Comparison of ENCODE assay signal across 23 cellular contexts in genomic region chr9:87283585-87283984, GRCh38.
DNase-seq lines count a peak whose midpoint lies in the region; ATAC-seq, FAIRE-seq and TF ChIP-seq lines count a peak whose summit lies in the region.
"Had no signal": no experiment of that assay in that cellular context is flagged by ENCODE, and none has a peak within 500 bp of the region (broad histone marks: within the 10 kb centered on the region; RNA-seq: fewer than 3 reads in every experiment).

No MANE protein-coding gene starts in this region.

- H3K4me3 ChIP-seq in IMR-90 (ENCODE audit: insufficient read depth, low read depth, low read length): no peak overlapping the region
- H3K4me3 ChIP-seq in mesenchymal stem cell (ENCODE audit: insufficient read depth in 1 of 2, low read depth in 1 of 2, low read length in 2 of 2): no peak overlapping the region
- no peak overlapping the region for H3K4me3 ChIP-seq in pancreas
- no peak overlapping the region for H3K4me3 ChIP-seq in foreskin fibroblast (ENCODE audit: low read depth in 1 of 2, low read length in 2 of 2)
- H3K4me3 ChIP-seq: A549; BLaER1 treated with 17β-estradiol and CSF1 and Interleukin-3, amounts not matched to agents 10 nM and 100 nM had no signal

- H3K27ac ChIP-seq in IMR-90 (ENCODE audit: insufficient read depth, low read length): no peak overlapping the region
- no peak overlapping the region for H3K27ac ChIP-seq in mesenchymal stem cell (ENCODE audit: low read length, poor library complexity, severe bottlenecking)
- no peak overlapping the region for H3K27ac ChIP-seq in pancreas
- H3K27ac ChIP-seq: 22Rv1; A549; BLaER1 treated with 17β-estradiol and CSF1 and Interleukin-3, amounts not matched to agents 10 nM and 100 nM; C4-2B had no signal

- H3K14ac ChIP-seq in IMR-90 (replicated peaks; ENCODE audit: low read depth, low read length): peak overlapping the region; percentile 44; the same call in 1 of the 2 replicates
- H3K14ac ChIP-seq in mesenchymal stem cell (ENCODE audit: low read length in 2 of 2): no peak overlapping the region

- TF ChIP-seq CTCF in IMR-90 (conservative IDR thresholded peaks at IDR 0.05; ENCODE audit: low read depth, low read length) (no peak), nephron (IDR thresholded peaks at IDR 0.05; ENCODE audit: unreplicated experiment in 3 of 3) (no peak), pancreas (IDR thresholded peaks at IDR 0.05) (no peak), foreskin fibroblast (IDR thresholded peaks at IDR 0.05; ENCODE audit: low read depth, low read length) (no peak)

- H3K4ac ChIP-seq in IMR-90 (ENCODE audit: low read depth, low read length): peak overlapping the region; percentile 39; the same call in 1 of the 2 replicates
- H3K4ac ChIP-seq in mesenchymal stem cell (ENCODE audit: low read depth in 1 of 2, low read length in 2 of 2): no peak overlapping the region

- H4K91ac ChIP-seq in IMR-90 (ENCODE audit: insufficient read depth, low read depth, low read length) (peak overlapping the region; percentile 37), mesenchymal stem cell (ENCODE audit: low read length) (no peak overlapping the region)

- TF ChIP-seq POLR2A in IMR-90 (IDR thresholded peaks at IDR 0.05; ENCODE audit: low read depth, low read length): no peak

- H2BK20ac ChIP-seq in IMR-90 (ENCODE audit: low read depth, low read length): peak overlapping the region; percentile 82

- H2BK120ac ChIP-seq in IMR-90 (ENCODE audit: low read depth, low read length) (peak overlapping the region; percentile 68), mesenchymal stem cell (ENCODE audit: low read depth, low read length) (no peak overlapping the region)

- H3K9me1 ChIP-seq in IMR-90 (ENCODE audit: insufficient read depth, low read length): peaks cover 11% of the 10 kb centered on the region

- H2BK15ac ChIP-seq in IMR-90 (ENCODE audit: low read depth, low read length): no peak overlapping the region; the same call in 2 of the 3 replicates
- H2BK15ac ChIP-seq in mesenchymal stem cell (ENCODE audit: low read depth, poor library complexity, severe bottlenecking): no peak overlapping the region

- peaks cover 2% of the 10 kb centered on the region for H3K9me3 ChIP-seq in IMR-90 (ENCODE audit: control insufficient read depth, insufficient read depth, low read length)
- no peaks in the 10 kb centered on the region for H3K9me3 ChIP-seq in mesenchymal stem cell (ENCODE audit: control insufficient read depth, low read length)
- H3K9me3 ChIP-seq in pancreas: no peaks in the 10 kb centered on the region
- H3K9me3 ChIP-seq: A549; BLaER1 treated with 17β-estradiol and CSF1 and Interleukin-3, amounts not matched to agents 10 nM and 100 nM; Caco-2 had no signal

- H3K18ac ChIP-seq in IMR-90 (ENCODE audit: low read depth, low read length) (peak overlapping the region; percentile 40; the same call in 1 of the 2 replicates), mesenchymal stem cell (ENCODE audit: low read depth in 1 of 2, low read length in 2 of 2) (no peak overlapping the region)

- H2AK5ac ChIP-seq in IMR-90 (ENCODE audit: low read depth, low read length) (peak overlapping the region; percentile 52; the same call in 1 of the 2 replicates), mesenchymal stem cell (ENCODE audit: low read length, severe bottlenecking) (no peak overlapping the region)

- H4K20me1 ChIP-seq in IMR-90 (ENCODE audit: insufficient read depth, low read length): no peaks in the 10 kb centered on the region
- H4K20me1 ChIP-seq: BLaER1 treated with 17β-estradiol and CSF1 and Interleukin-3, amounts not matched to agents 10 nM and 100 nM had no signal

- peaks cover 3% of the 10 kb centered on the region for H3K27me3 Mint-ChIP-seq in nephron (ENCODE audit: low read depth)
- peaks cover 40% of the 10 kb centered on the region for H3K27me3 Mint-ChIP-seq in activated T-cell treated with anti-CD3 and anti-CD28 coated beads, Interleukin-2, amount 50 U/mL, for 24 hours

- H3K4me3 Mint-ChIP-seq in nephron: no peak overlapping the region
- H3K4me3 Mint-ChIP-seq in activated T-cell treated with anti-CD3 and anti-CD28 coated beads, Interleukin-2, amount 50 U/mL, for 24 hours: no peak overlapping the region
- H3K4me3 Mint-ChIP-seq: B cell; CD4-positive, alpha-beta T cell; CD8-positive, alpha-beta T cell had no signal

- H3K4me2 ChIP-seq in IMR-90 (ENCODE audit: low read depth, low read length) (no peak overlapping the region), mesenchymal stem cell (ENCODE audit: low read length, poor library complexity, severe bottlenecking) (no peak overlapping the region)
- H3K4me2 ChIP-seq: A549; BLaER1 treated with 17β-estradiol and CSF1 and Interleukin-3, amounts not matched to agents 10 nM and 100 nM had no signal

- H3K36me3 ChIP-seq in IMR-90 (ENCODE audit: control insufficient read depth, insufficient read depth, low read length): no peaks in the 10 kb centered on the region
- H3K36me3 ChIP-seq in mesenchymal stem cell (ENCODE audit: control insufficient read depth in 1 of 2, insufficient read depth in 2 of 2, low read depth in 1 of 2, low read length in 2 of 2): no peaks in the 10 kb centered on the region
- no peaks in the 10 kb centered on the region for H3K36me3 ChIP-seq in pancreas
- H3K36me3 ChIP-seq: BLaER1 treated with 17β-estradiol and CSF1 and Interleukin-3, amounts not matched to agents 10 nM and 100 nM had no signal

- in situ Hi-C loops in IMR-90 (cut with MboI; ENCODE audit: low sequenced_read_pairs): no loop called here

- H4K8ac ChIP-seq in IMR-90 (ENCODE audit: low read depth in 2 of 2, low read length in 2 of 2) (no peak overlapping the region), mesenchymal stem cell (ENCODE audit: low read length) (peak overlapping the region; percentile 81)

- CTCF ChIA-PET in IMR-90 (lab: Yijun Ruan, JAX): no interaction called here

- H2AFZ ChIP-seq in IMR-90 (replicated peaks; ENCODE audit: low read length, poor library complexity): no peak overlapping the region
- H2AFZ ChIP-seq in mesenchymal stem cell (ENCODE audit: low read depth, low read length): no peak overlapping the region

- 100% methylated on average over 1 of the region's 4 CpGs; no CpG with 5 or more reads in 1 of the 2 experiments for WGBS in IMR-90 (ENCODE audit: extremely low coverage in 2 of 2, insufficient read length in 1 of 2), 2 experiments
- 97% methylated on average over 4 of the region's 4 CpGs for WGBS in mesenchymal stem cell
- WGBS in pancreas, 2 donors: 41 to 45% methylated on average over 4 of the region's 4 CpGs

- H4K5ac ChIP-seq in IMR-90 (ENCODE audit: low read depth, low read length): no peak overlapping the region

- dilution Hi-C loops in IMR-90 (cut with HindIII; ENCODE audit: low sequenced_read_pairs, unreplicated experiment): no loop called here

- no peak for ATAC-seq in IMR-90 (ENCODE audit: low read depth)
- ATAC-seq in pancreas: peak in 3 of 4 donors; percentile 32 to 83 (median 74)
- ATAC-seq: A549; CD8-positive, alpha-beta T cell had no signal

- peak overlapping the region in 1 of 2 experiments; percentile 17 for H2BK12ac ChIP-seq in mesenchymal stem cell (ENCODE audit: low read length in 2 of 2)

- POLR2A ChIA-PET in IMR-90 (lab: Charles Lee; ENCODE audit: unreplicated experiment): no interaction called here

- H2BK5ac ChIP-seq in IMR-90 (ENCODE audit: low read depth, low read length, poor library complexity, severe bottlenecking) (no peak overlapping the region), mesenchymal stem cell (ENCODE audit: low read depth, low read length, poor library complexity, severe bottlenecking) (no peak overlapping the region)

- H3K9ac ChIP-seq in IMR-90 (ENCODE audit: low read depth, low read length): no peak overlapping the region
- no peak overlapping the region for H3K9ac ChIP-seq in mesenchymal stem cell (ENCODE audit: low read length)
- H3K9ac ChIP-seq: BLaER1 treated with 17β-estradiol and CSF1 and Interleukin-3, amounts not matched to agents 10 nM and 100 nM had no signal

- H3K27me3 ChIP-seq in IMR-90 (ENCODE audit: control insufficient read depth, insufficient read depth, low read length) (no peaks in the 10 kb centered on the region), mesenchymal stem cell (ENCODE audit: control insufficient read depth in 1 of 2, insufficient read depth in 1 of 2, low read length in 2 of 2) (no peaks in the 10 kb centered on the region), pancreas (no peaks in the 10 kb centered on the region)

- no peaks in the 10 kb centered on the region for H3K36me3 Mint-ChIP-seq in nephron (ENCODE audit: low read depth)
- no peaks in the 10 kb centered on the region for H3K36me3 Mint-ChIP-seq in activated T-cell treated with anti-CD3 and anti-CD28 coated beads, Interleukin-2, amount 50 U/mL, for 24 hours (ENCODE audit: low read depth)
- H3K36me3 Mint-ChIP-seq: CD8-positive, alpha-beta T cell had no signal

- DNase-seq in IMR-90: no peak
- DNase-seq in mesenchymal stem cell: no peak
- peak in 2 of 6 donors; percentile 14 to 42 for DNase-seq in pancreas
- DNase-seq in foreskin fibroblast: no peak
- no peak for DNase-seq in ureter (ENCODE audit: low spot score)
- DNase-seq in activated T-cell treated with anti-CD3 and anti-CD28 coated beads, Interleukin-2, amount 50 U/mL, for 24 hours: no peak
- DNase-seq: AML-193; Caco-2; Calu3; CD4-positive, alpha-beta T cell; CD8-positive, alpha-beta T cell; DMS79 treated with DMSO at 0.1 percent for 48 hours; GF-D8 had no signal

- intact Hi-C loops in IMR-90 (cut with micrococcal nuclease): loop anchor here (5.0 kb wide), 1 partner anchor 91 kb away; no protein-coding TSS in a partner anchor
- intact Hi-C loops in pancreas (cut with DNase I): no loop called here

- no peak for FAIRE-seq in pancreas (lab: Jason Lieb, UNC)
- FAIRE-seq: A549, D721Med, G401.6, GM12891, GM19239 had no signal

- no peak overlapping the region for H3K56ac ChIP-seq in IMR-90 (ENCODE audit: extremely low read depth, insufficient read depth, low read length)

- H3K23ac ChIP-seq in IMR-90 (ENCODE audit: low read depth, low read length) (no peak overlapping the region), mesenchymal stem cell (ENCODE audit: low read length in 2 of 2) (no peak overlapping the region)

- H3K4me1 ChIP-seq in IMR-90 (ENCODE audit: control insufficient read depth, insufficient read depth, low read length) (peaks cover 16% of the 10 kb centered on the region), mesenchymal stem cell (ENCODE audit: control insufficient read depth, insufficient read depth, low read depth, low read length) (peaks cover 7% of the 10 kb centered on the region), pancreas (peaks cover 0 to 9% (median 0%) of the 10 kb centered on the region in 3 donors)
- H3K4me1 ChIP-seq: A549; BLaER1 treated with 17β-estradiol and CSF1 and Interleukin-3, amounts not matched to agents 10 nM and 100 nM; Caco-2 had no signal

- H3K9me3 Mint-ChIP-seq in nephron: no peaks in the 10 kb centered on the region
- H3K9me3 Mint-ChIP-seq in activated T-cell treated with anti-CD3 and anti-CD28 coated beads, Interleukin-2, amount 50 U/mL, for 24 hours: no peaks in the 10 kb centered on the region
- H3K9me3 Mint-ChIP-seq: CD4-positive, alpha-beta T cell; CD8-positive, alpha-beta T cell had no signal

- H3K79me1 ChIP-seq in IMR-90 (ENCODE audit: low read depth in 1 of 2, low read length in 2 of 2): no peaks in the 10 kb centered on the region
- no peaks in the 10 kb centered on the region for H3K79me1 ChIP-seq in mesenchymal stem cell (replicated peaks; ENCODE audit: low read length, poor library complexity, severe bottlenecking)

- no TSS peak for BruUV-seq in IMR-90 (replicated peaks; lab: Mats Ljungman, UMichigan)

- H2AK9ac ChIP-seq in IMR-90 (replicated peaks; ENCODE audit: low read depth, low read length, poor library complexity): no peak overlapping the region

- no peak for TF ChIP-seq RAD21 in IMR-90 (IDR thresholded peaks at IDR 0.05; ENCODE audit: low read length)

- peak overlapping the region in 2 of 3 experiments; percentile 1 to 25 for H3K27ac Mint-ChIP-seq in nephron
- H3K27ac Mint-ChIP-seq in activated T-cell treated with anti-CD3 and anti-CD28 coated beads, Interleukin-2, amount 50 U/mL, for 24 hours: no peak overlapping the region
- H3K27ac Mint-ChIP-seq: B cell; CD4-positive, alpha-beta T cell; CD8-positive, alpha-beta T cell had no signal

- peaks cover 26% of the 10 kb centered on the region for H3K4me1 Mint-ChIP-seq in nephron
- H3K4me1 Mint-ChIP-seq in activated T-cell treated with anti-CD3 and anti-CD28 coated beads, Interleukin-2, amount 50 U/mL, for 24 hours (ENCODE audit: low read depth): no peaks in the 10 kb centered on the region
- H3K4me1 Mint-ChIP-seq: B cell had no signal
